In genomic region chr2:156427067-156427466, GRCh38 we compare ENCODE assay signal across 26 cellular contexts.
"Had no signal": no experiment of that assay in that cellular context is flagged by ENCODE, and none has a peak within 500 bp of the region (broad histone marks: within the 10 kb centered on the region; RNA-seq: fewer than 3 reads in every experiment).

No MANE protein-coding gene starts in this region.

- FAIRE-seq: colon had no signal

- DNase-seq: activated CD4-positive, alpha-beta T cell treated with anti-CD3 and anti-CD28 coated beads for 48 hours; activated CD4-positive, alpha-beta T cell treated with anti-CD3 and anti-CD28 coated beads, Interleukin-2, amount 50 U/mL, for 4 hours; activated CD4-positive, CD25-positive, alpha-beta regulatory T cell treated with anti-CD3 and anti-CD28 coated beads, Interleukin-2, amount 50 U/mL, for 72 hours; activated CD8-positive, alpha-beta memory T cell treated with anti-CD3 and anti-CD28 coated beads, Interleukin-2, amount 50 U/mL, for 48 hours; activated CD8-positive, alpha-beta T cell treated with anti-CD3 and anti-CD28 coated beads, Interleukin-2, amount 10 ng/mL, durations not matched to agents 7 days and 5 days; activated naive CD4-positive, alpha-beta T cell treated with anti-CD3 and anti-CD28 coated beads, Interleukin-2, amount 50 U/mL, for 16 hours; activated naive CD8-positive, alpha-beta T cell treated with anti-CD3 and anti-CD28 coated beads, Interleukin-2, amount 10 ng/mL, durations not matched to agents 7 days and 5 days; activated T-cell treated with anti-CD3 and anti-CD28 coated beads, Interleukin-2, amount 50 U/mL, for 1 hour; adrenal gland; anterior cingulate cortex; cerebellar nuclear complex; Karpas-422; MM.1S; NCI-H1092 treated with DMSO at 0.1 percent for 48 hours; NCI-H1436; NCI-H1694 treated with DMSO at 0.1 percent for 48 hours; NCI-H2029 treated with DMSO at 0.1 percent for 48 hours; NCI-H345; NCI-H510A; NCI-H526 treated with DMSO at 0.1 percent for 48 hours; NCI-H82; RPMI8226; T-cell; T-helper 2 cell; T1000 had no signal
